ENCODE assay signal across 8 cellular contexts in the genomic region with DNA sequence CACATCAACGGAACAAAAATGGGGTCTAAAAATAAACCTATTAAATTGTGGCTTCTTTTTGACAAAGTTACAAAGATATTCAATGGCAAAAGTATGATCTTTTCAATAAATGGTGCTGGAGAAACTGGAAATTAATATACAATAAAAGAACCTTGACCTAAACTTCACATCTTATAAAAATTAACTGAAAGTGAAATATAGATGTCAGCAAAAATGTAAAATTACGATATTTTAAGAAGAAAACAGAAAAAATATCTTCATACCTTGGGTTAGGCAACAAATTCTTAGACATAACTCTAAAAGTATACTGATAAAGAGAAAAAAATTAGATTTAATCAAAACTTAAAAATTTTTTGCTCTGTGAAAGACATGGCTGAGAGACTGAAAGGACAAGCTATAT.
"Had no signal": no experiment of that assay in that cellular context is flagged by ENCODE, and none has a peak within 500 bp of the region (broad histone marks: within the 10 kb centered on the region; RNA-seq: fewer than 3 reads in every experiment).

No MANE protein-coding gene starts in this region.

- H3K4me2 ChIP-seq: GM23338, KMS-11 had no signal

- ATAC-seq: GM23338 had no signal

- DNase-seq: H9, HCEC 1CT, KBM-7 had no signal

- H3K27ac ChIP-seq: KMS-11 had no signal

- FAIRE-seq: H1, H54, HTR-8/SVneo had no signal

- H3K4me3 ChIP-seq: GM23338 had no signal

- H3K9ac ChIP-seq: KMS-11 had no signal

- H2AFZ ChIP-seq: GM23338 had no signal
